8 cellular contexts compared by ENCODE assay signal in the genomic region with DNA sequence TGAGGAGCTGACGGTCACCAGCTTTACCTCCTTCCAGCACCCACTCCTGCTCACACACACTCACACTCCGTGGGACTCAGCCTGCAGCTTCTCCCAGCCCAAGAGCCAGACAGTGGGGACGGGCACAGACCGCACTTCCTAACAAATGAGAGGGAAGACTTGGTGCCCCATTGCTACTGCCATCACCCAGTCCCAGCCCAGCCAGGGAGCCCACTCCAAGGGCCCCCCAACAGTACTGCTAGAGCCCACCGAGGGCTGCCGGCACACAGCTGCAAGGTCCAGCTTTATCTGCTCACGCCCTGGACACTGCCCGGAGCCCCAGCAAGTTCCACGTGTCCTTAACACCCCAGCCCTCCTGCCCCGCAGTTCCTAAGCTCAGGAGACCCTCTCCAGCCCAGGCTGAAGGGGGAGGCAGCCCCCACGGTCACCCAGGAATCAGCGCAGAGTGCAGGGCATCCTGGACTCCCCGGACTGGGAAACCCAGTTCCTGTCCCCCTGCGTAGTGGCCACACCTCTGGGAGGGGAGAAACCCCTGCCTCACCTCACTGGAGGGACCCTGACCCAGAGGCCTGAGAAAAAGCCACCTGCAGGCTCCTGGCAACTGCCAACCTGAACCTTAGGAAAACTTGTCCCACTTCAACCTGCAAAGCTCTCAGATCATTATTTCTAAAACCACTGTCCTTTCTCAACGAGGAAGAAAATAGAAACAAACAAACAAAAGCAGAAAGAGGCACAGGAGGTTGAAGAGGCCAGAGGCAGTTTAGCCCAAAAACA. TPM values are rescaled to one million over a fixed set of nuclear protein-coding genes. Genes with fewer than 3 reads are reported as not detected.
DNase-seq lines count a peak whose midpoint lies in the region; ATAC-seq and TF ChIP-seq lines count a peak whose summit lies in the region.
"Not testable (repeated sequence)": the region's sequence is repeated elsewhere in the genome, so short reads cannot be mapped to it uniquely, and the experiment has no call there.

No MANE protein-coding gene starts in this region.

- CTCF ChIA-PET in AG04449 (lab: Yijun Ruan, JAX): interaction anchor here (1.2 kb wide), 1 partner anchor 145 kb away, joined by 3 read pairs; a partner anchor contains a TSS
- CTCF ChIA-PET in activated naive CD4-positive, alpha-beta T cell treated with anti-CD3 and anti-CD28 coated beads, Interleukin-2, amount 10 ng/mL, durations not matched to agents 7 days and 5 days (lab: Charles Lee): not testable (repeated sequence)

- DNase-seq in AG04449 (ENCODE audit: low read depth, low spot score); HAP-1 (ENCODE audit: low spot score in 2 of 2); activated naive CD4-positive, alpha-beta T cell treated with anti-CD3 and anti-CD28 coated beads, Interleukin-2, amount 10 ng/mL, durations not matched to agents 7 days and 5 days; iPS DF 6.9 (ENCODE audit: low read depth, low spot score); natural killer cell treated with Interleukin-12 subunit alpha and Interleukin-12 subunit beta and Interleukin-15 and Interleukin-18, amount 100 ng/mL, for 72 hours (ENCODE audit: low spot score): not testable (repeated sequence)
- peak; percentile 60 for DNase-seq in RWPE2 (ENCODE audit: low spot score)

- H3K36me3 Mint-ChIP-seq in activated naive CD4-positive, alpha-beta T cell treated with anti-CD3 and anti-CD28 coated beads, Interleukin-2, amount 10 ng/mL, durations not matched to agents 7 days and 5 days; natural killer cell treated with Interleukin-12 subunit alpha and Interleukin-12 subunit beta and Interleukin-15 and Interleukin-18, amount 100 ng/mL, for 72 hours: not testable (repeated sequence)
- H3K36me3 Mint-ChIP-seq in stimulated activated memory B cell treated with anti-CD40 and anti-IgM and Interleukin-4, amounts not matched to agents 10 μg/mL and 1 μg/mL and 100 μg/mL, for 72 hours: peaks cover 14% of the 10 kb centered on the region

- not testable (repeated sequence) for H3K27me3 ChIP-seq in HAP-1 (ENCODE audit: low read depth); RWPE2 (ENCODE audit: insufficient read depth, poor library complexity, severe bottlenecking); duodenal mucosa (ENCODE audit: control insufficient read depth in 1 of 2, insufficient read depth in 2 of 2, low read length in 2 of 2); iPS DF 6.9 (ENCODE audit: control insufficient read depth, insufficient read depth, low read length)

- H3K27ac Mint-ChIP-seq in activated naive CD4-positive, alpha-beta T cell treated with anti-CD3 and anti-CD28 coated beads, Interleukin-2, amount 10 ng/mL, durations not matched to agents 7 days and 5 days: peak overlapping the region; percentile 84
- H3K27ac Mint-ChIP-seq in natural killer cell treated with Interleukin-12 subunit alpha and Interleukin-12 subunit beta and Interleukin-15 and Interleukin-18, amount 100 ng/mL, for 72 hours: peak overlapping the region; percentile 39 to 66
- H3K27ac Mint-ChIP-seq in stimulated activated memory B cell treated with anti-CD40 and anti-IgM and Interleukin-4, amounts not matched to agents 10 μg/mL and 1 μg/mL and 100 μg/mL, for 72 hours: peak overlapping the region; percentile 81

- peak overlapping the region; percentile 88 for H3K4me3 Mint-ChIP-seq in activated naive CD4-positive, alpha-beta T cell treated with anti-CD3 and anti-CD28 coated beads, Interleukin-2, amount 10 ng/mL, durations not matched to agents 7 days and 5 days
- H3K4me3 Mint-ChIP-seq in natural killer cell treated with Interleukin-12 subunit alpha and Interleukin-12 subunit beta and Interleukin-15 and Interleukin-18, amount 100 ng/mL, for 72 hours: peak overlapping the region; percentile 87
- peak overlapping the region; percentile 94 for H3K4me3 Mint-ChIP-seq in stimulated activated memory B cell treated with anti-CD40 and anti-IgM and Interleukin-4, amounts not matched to agents 10 μg/mL and 1 μg/mL and 100 μg/mL, for 72 hours

- H3K4me1 ChIP-seq in HAP-1; RWPE2 (ENCODE audit: insufficient read depth, poor library complexity, severe bottlenecking); iPS DF 6.9 (ENCODE audit: control insufficient read depth, insufficient read depth, low read length): not testable (repeated sequence)
- H3K4me1 ChIP-seq in duodenal mucosa (ENCODE audit: control insufficient read depth in 1 of 2, insufficient read depth in 2 of 2, low read length in 2 of 2): peaks cover 5 to 19% of the 10 kb centered on the region in 2 donors

- not testable (repeated sequence) for ATAC-seq in RWPE2 (ENCODE audit: low read depth); natural killer cell treated with Interleukin-12 subunit alpha and Interleukin-12 subunit beta and Interleukin-15 and Interleukin-18, amount 100 ng/mL, for 72 hours; stimulated activated memory B cell treated with anti-CD40 and anti-IgM and Interleukin-4, amounts not matched to agents 10 μg/mL and 1 μg/mL and 100 μg/mL, for 72 hours

- not testable (repeated sequence) for H3K36me3 ChIP-seq in HAP-1 (replicated peaks); RWPE2 (ENCODE audit: low read depth); duodenal mucosa (ENCODE audit: control insufficient read depth in 1 of 2, insufficient read depth in 2 of 2, low read length in 2 of 2); iPS DF 6.9 (ENCODE audit: control insufficient read depth, insufficient read depth, low read length)

- H3K4me3 ChIP-seq in AG04449 (ENCODE audit: low read depth, low read length) (peak overlapping the region; percentile 71), HAP-1 (peak overlapping the region; percentile 66), RWPE2 (ENCODE audit: severe bottlenecking) (peak overlapping the region; percentile 75), duodenal mucosa (ENCODE audit: low read depth in 1 of 2, low read length in 2 of 2) (peak overlapping the region; percentile 67 to 74), iPS DF 6.9 (ENCODE audit: low read length) (peak overlapping the region; percentile 62; the same call in 1 of the 2 replicates)

- H3K4me1 Mint-ChIP-seq in activated naive CD4-positive, alpha-beta T cell treated with anti-CD3 and anti-CD28 coated beads, Interleukin-2, amount 10 ng/mL, durations not matched to agents 7 days and 5 days: peaks cover 51% of the 10 kb centered on the region
- peaks cover 30 to 39% of the 10 kb centered on the region in 2 donors for H3K4me1 Mint-ChIP-seq in natural killer cell treated with Interleukin-12 subunit alpha and Interleukin-12 subunit beta and Interleukin-15 and Interleukin-18, amount 100 ng/mL, for 72 hours (ENCODE audit: low read depth in 2 of 2)
- H3K4me1 Mint-ChIP-seq in stimulated activated memory B cell treated with anti-CD40 and anti-IgM and Interleukin-4, amounts not matched to agents 10 μg/mL and 1 μg/mL and 100 μg/mL, for 72 hours: peaks cover 59% of the 10 kb centered on the region

- in situ Hi-C loops in HAP-1 (cut with MboI; ENCODE audit: low sequenced_read_pairs): loop anchor here (25.0 kb wide), 1 partner anchor 520 kb away; no protein-coding TSS in a partner anchor

- H3K9me3 Mint-ChIP-seq in activated naive CD4-positive, alpha-beta T cell treated with anti-CD3 and anti-CD28 coated beads, Interleukin-2, amount 10 ng/mL, durations not matched to agents 7 days and 5 days; natural killer cell treated with Interleukin-12 subunit alpha and Interleukin-12 subunit beta and Interleukin-15 and Interleukin-18, amount 100 ng/mL, for 72 hours; stimulated activated memory B cell treated with anti-CD40 and anti-IgM and Interleukin-4, amounts not matched to agents 10 μg/mL and 1 μg/mL and 100 μg/mL, for 72 hours: not testable (repeated sequence)

- peak overlapping the region; percentile 60 for H3K27ac ChIP-seq in RWPE2 (ENCODE audit: poor library complexity, severe bottlenecking)
- H3K27ac ChIP-seq in duodenal mucosa (ENCODE audit: low read depth, low read length); iPS DF 6.9 (ENCODE audit: low read length): not testable (repeated sequence)

- TF ChIP-seq CTCF in AG04449 (IDR thresholded peaks at IDR 0.05; ENCODE audit: insufficient read depth, low read length, missing control alignments); RWPE2 (IDR thresholded peaks at IDR 0.05; ENCODE audit: poor library complexity, severe bottlenecking): not testable (repeated sequence)

- H3K9ac ChIP-seq in duodenal mucosa (ENCODE audit: low read depth in 1 of 2, low read length in 2 of 2): peak overlapping the region; percentile 15 to 46

- H3K9me3 ChIP-seq in HAP-1; RWPE2 (ENCODE audit: severe bottlenecking); duodenal mucosa (ENCODE audit: control insufficient read depth in 1 of 2, low read length in 2 of 2); iPS DF 6.9 (ENCODE audit: control insufficient read depth, insufficient read depth, low read length): not testable (repeated sequence)

- POLR2A ChIA-PET in AG04449 (lab: Yijun Ruan, JAX): not testable (repeated sequence)

- peaks cover 15% of the 10 kb centered on the region for H3K27me3 Mint-ChIP-seq in activated naive CD4-positive, alpha-beta T cell treated with anti-CD3 and anti-CD28 coated beads, Interleukin-2, amount 10 ng/mL, durations not matched to agents 7 days and 5 days
- H3K27me3 Mint-ChIP-seq in natural killer cell treated with Interleukin-12 subunit alpha and Interleukin-12 subunit beta and Interleukin-15 and Interleukin-18, amount 100 ng/mL, for 72 hours; stimulated activated memory B cell treated with anti-CD40 and anti-IgM and Interleukin-4, amounts not matched to agents 10 μg/mL and 1 μg/mL and 100 μg/mL, for 72 hours: not testable (repeated sequence)

- WGBS in iPS DF 6.9 (ENCODE audit: insufficient coverage, insufficient read length): no CpG with 5 or more reads among the region's 15 CpGs

RNA-seq across cellular contexts. Expression of a gene that starts 1.6 kb away (rescaled TPM):
- 100 to 1,000 TPM; 115 to 234 TPM for total RNA-seq in natural killer cell treated with Interleukin-12 subunit alpha and Interleukin-12 subunit beta and Interleukin-15 and Interleukin-18, amount 100 ng/mL, for 72 hours
